ENCODE assay signal across 22 cellular contexts in genomic region chr4:116400480-116400879, GRCh38.
DNase-seq lines count a peak whose midpoint lies in the region; ATAC-seq and TF ChIP-seq lines count a peak whose summit lies in the region.
"Had no signal": no experiment of that assay in that cellular context is flagged by ENCODE, and none has a peak within 500 bp of the region (broad histone marks: within the 10 kb centered on the region; RNA-seq: fewer than 3 reads in every experiment).

No MANE protein-coding gene starts in this region.

- H3K9me3 ChIP-seq in OCI-LY7 (ENCODE audit: low read length) = no peaks in the 10 kb centered on the region
- H3K9me3 ChIP-seq: ovary, SJCRH30, thoracic aorta had no signal

- no peak overlapping the region for H3K4me2 ChIP-seq in OCI-LY7 (ENCODE audit: low read length)

- no peaks in the 10 kb centered on the region for H3K4me1 ChIP-seq in OCI-LY7 (ENCODE audit: insufficient read depth, low read length, poor library complexity, severe bottlenecking)
- H3K4me1 ChIP-seq: SJCRH30 had no signal

- intact Hi-C loops in OCI-LY7 (cut with micrococcal nuclease; ENCODE audit: unreplicated experiment) = no loop called here

- BruUV-seq in OCI-LY7 (replicated peaks; lab: Mats Ljungman, UMichigan) = no TSS peak

- H4K20me1 ChIP-seq in OCI-LY7 (ENCODE audit: insufficient read depth, low read length) = no peaks in the 10 kb centered on the region

- no peak overlapping the region for H3K4me3 ChIP-seq in OCI-LY7 (ENCODE audit: low read depth, low read length, poor library complexity, severe bottlenecking)
- H3K4me3 ChIP-seq: ovary, SJCRH30, thoracic aorta had no signal

- H3K36me3 ChIP-seq in OCI-LY7 (ENCODE audit: insufficient read depth, low read length) = no peaks in the 10 kb centered on the region
- H3K36me3 ChIP-seq: ovary, SJCRH30, thoracic aorta had no signal

- no peak for ATAC-seq in activated CD4-positive, CD25-positive, alpha-beta regulatory T cell treated with anti-CD3 and anti-CD28 coated beads, Interleukin-2, amount 50 U/mL, for 24 hours
- ATAC-seq: left colon; natural killer cell; stimulated activated memory B cell treated with anti-CD40 and anti-IgM and Interleukin-4, amounts not matched to agents 10 μg/mL and 1 μg/mL and 100 μg/mL, for 72 hours had no signal

- no peak overlapping the region for H3K27ac ChIP-seq in OCI-LY7 (ENCODE audit: low read depth, low read length, poor library complexity, severe bottlenecking)
- H3K27ac ChIP-seq: ovary, SJCRH30, thoracic aorta, VCaP had no signal

- no peaks in the 10 kb centered on the region for H3K9me2 ChIP-seq in OCI-LY7 (ENCODE audit: insufficient read depth, low read length)

- H3K79me2 ChIP-seq in OCI-LY7 (ENCODE audit: insufficient read depth, low read depth, low read length) = no peaks in the 10 kb centered on the region

- no peak overlapping the region for H2AFZ ChIP-seq in OCI-LY7 (ENCODE audit: low read length)

- POLR2A ChIA-PET in OCI-LY7 (lab: Charles Lee) = interaction anchor here (0.6 kb wide), 2 partner anchors 17 to 212 kb away, joined by 3 read pairs; no protein-coding TSS in a partner anchor

- CTCF ChIA-PET in OCI-LY7 (lab: Charles Lee; ENCODE audit: unreplicated experiment) = no interaction called here

- TF ChIP-seq CTCF in OCI-LY7 (conservative IDR thresholded peaks at IDR 0.05; ENCODE audit: low read length) = no peak

- DNase-seq in H4 (ENCODE audit: low spot score) (peak; percentile 34), NCI-H69 (lab: John Stamatoyannopoulos, UW) (peak; percentile 8), amniotic epithelial cell (ENCODE audit: low read depth) (peak; percentile 43), iris pigment epithelial cell (ENCODE audit: low read depth) (peak; percentile 2), NCI-H2227 treated with DMSO at 0.1 percent for 48 hours (lab: John Stamatoyannopoulos, UW) (no peak), OCI-LY7 (ENCODE audit: low spot score) (no peak)
- DNase-seq: activated CD4-positive, alpha-beta T cell treated with anti-CD3 and anti-CD28 coated beads, Interleukin-2, amount 50 U/mL, for 48 hours; activated T-cell treated with anti-CD3 and anti-CD28 coated beads for 4 hours; CD4-positive, alpha-beta T cell; cerebellar nuclear complex; effector CD4-positive, alpha-beta T cell; left colon; natural killer cell; NCI-H1105 treated with DMSO at 0.1 percent for 48 hours; NCI-H2081; ovary; stimulated activated CD4-positive, alpha-beta T cell treated with anti-CD3 and anti-CD28 coated beads, Interleukin-1b, Interleukin-23, amount 100 ng/mL, for 48 hours had no signal

Comparison
In these comparisons a context has a peak if more than half of its experiments do, and no peak if none do; other contexts are left out.
1. DNase-seq: peak in H4 (single experiment), NCI-H69 (single experiment), amniotic epithelial cell (single experiment) and iris pigment epithelial cell (single experiment); none in NCI-H2227 treated with DMSO at 0.1 percent for 48 hours (single experiment) and OCI-LY7 (single experiment).